ENCODE assay signal across 12 cellular contexts in genomic region chr17:40556198-40556661, GRCh38. TPM values are rescaled to one million over a fixed set of nuclear protein-coding genes. Genes with fewer than 3 reads are reported as not detected.
DNase-seq lines count a peak whose midpoint lies in the region; ATAC-seq and TF ChIP-seq lines count a peak whose summit lies in the region.
"Had no signal": no experiment of that assay in that cellular context is flagged by ENCODE, and none has a peak within 500 bp of the region (broad histone marks: within the 10 kb centered on the region; RNA-seq: fewer than 3 reads in every experiment).

No MANE protein-coding gene starts in this region.

- ATAC-seq in right cardiac atrium (no peak), Right ventricle myocardium superior (ENCODE audit: poor library complexity) (no peak), GM21390 (IDR thresholded peaks at IDR 0.05; ENCODE audit: unreplicated experiment) (no peak)
- ATAC-seq in activated naive CD8-positive, alpha-beta T cell treated with anti-CD3 and anti-CD28 coated beads, Interleukin-2, amount 10 ng/mL, durations not matched to agents 7 days and 5 days (ENCODE audit: low read depth): no peak
- no peak for ATAC-seq in naive thymus-derived CD4-positive, alpha-beta T cell

- H3K27ac ChIP-seq in right cardiac atrium (ENCODE audit: low read length): peak overlapping the region; percentile 59
- H3K27ac ChIP-seq in naive thymus-derived CD4-positive, alpha-beta T cell (ENCODE audit: low read depth, low read length): peak overlapping the region; percentile 99
- H3K27ac ChIP-seq in uterus: peak overlapping the region; percentile 74 to 83
- no peak overlapping the region for H3K27ac ChIP-seq in MM.1S (ENCODE audit: low read length)

- H3K9me3 ChIP-seq in right cardiac atrium (ENCODE audit: control insufficient read depth, low read length) (no peaks in the 10 kb centered on the region), uterus (no peaks in the 10 kb centered on the region), MM.1S (replicated peaks; ENCODE audit: insufficient read depth, low read length) (no peaks in the 10 kb centered on the region)
- no peaks in the 10 kb centered on the region for H3K9me3 ChIP-seq in naive thymus-derived CD4-positive, alpha-beta T cell (ENCODE audit: control insufficient read depth in 2 of 3, low read length in 3 of 3)
- H3K9me3 ChIP-seq: HAP-1 had no signal

- H3K27me3 Mint-ChIP-seq in activated naive CD8-positive, alpha-beta T cell treated with anti-CD3 and anti-CD28 coated beads, Interleukin-2, amount 10 ng/mL, durations not matched to agents 7 days and 5 days: no peaks in the 10 kb centered on the region
- H3K27me3 Mint-ChIP-seq in naive thymus-derived CD4-positive, alpha-beta T cell: no peaks in the 10 kb centered on the region

- H3K4me2 ChIP-seq in MM.1S (ENCODE audit: low read depth, low read length): no peak overlapping the region

- no peaks in the 10 kb centered on the region for H3K9me2 ChIP-seq in MM.1S (replicated peaks; ENCODE audit: insufficient read depth, low read length)

- POLR2A ChIA-PET in activated naive CD8-positive, alpha-beta T cell treated with anti-CD3 and anti-CD28 coated beads, Interleukin-2, amount 10 ng/mL, durations not matched to agents 7 days and 5 days (lab: Charles Lee): interaction anchor here (0.8 to 20.1 kb wide), 9 partner anchors 14 to 92 kb away, joined by 3 to 579 read pairs (median 5); partner anchors contain the start of gene SMARCE1
- POLR2A ChIA-PET in naive thymus-derived CD4-positive, alpha-beta T cell (lab: Charles Lee): interaction anchor here (0.7 to 45.4 kb wide), 14 partner anchors 7 to 730 kb away, joined by 3 to 2132 read pairs (median 4); partner anchors contain the start of genes CCR7, SMARCE1 and TOP2A

- peaks cover 10% of the 10 kb centered on the region for H3F3A ChIP-seq in MM.1S (ENCODE audit: insufficient read depth, low read length)

- peaks cover 73% of the 10 kb centered on the region for H3K36me3 Mint-ChIP-seq in activated naive CD8-positive, alpha-beta T cell treated with anti-CD3 and anti-CD28 coated beads, Interleukin-2, amount 10 ng/mL, durations not matched to agents 7 days and 5 days
- H3K36me3 Mint-ChIP-seq in naive thymus-derived CD4-positive, alpha-beta T cell: peaks cover 23 to 74% (median 47%) of the 10 kb centered on the region in 5 donors

- H3K4me3 ChIP-seq in right cardiac atrium (ENCODE audit: low read length) (no peak overlapping the region), uterus (no peak overlapping the region), MM.1S (ENCODE audit: low read length) (no peak overlapping the region)
- H3K4me3 ChIP-seq in naive thymus-derived CD4-positive, alpha-beta T cell (ENCODE audit: low read length): no peak overlapping the region
- H3K4me3 ChIP-seq: HAP-1 had no signal

- H3K4me1 ChIP-seq in right cardiac atrium (ENCODE audit: control insufficient read depth, insufficient read depth, low read length) (peaks cover 49% of the 10 kb centered on the region), uterus (peaks cover 10 to 14% of the 10 kb centered on the region in 2 donors), MM.1S (ENCODE audit: low read length) (peaks cover 19% of the 10 kb centered on the region)
- H3K4me1 ChIP-seq in naive thymus-derived CD4-positive, alpha-beta T cell (ENCODE audit: control insufficient read depth in 2 of 2, insufficient read depth in 2 of 2, low read length in 2 of 2): peaks cover 45 to 84% of the 10 kb centered on the region in 2 donors

- H3K4me1 Mint-ChIP-seq in activated naive CD8-positive, alpha-beta T cell treated with anti-CD3 and anti-CD28 coated beads, Interleukin-2, amount 10 ng/mL, durations not matched to agents 7 days and 5 days: peaks cover 79% of the 10 kb centered on the region
- peaks cover 52 to 97% (median 93%) of the 10 kb centered on the region in 7 donors for H3K4me1 Mint-ChIP-seq in naive thymus-derived CD4-positive, alpha-beta T cell

- peak overlapping the region; percentile 79 for H3K27ac Mint-ChIP-seq in activated naive CD8-positive, alpha-beta T cell treated with anti-CD3 and anti-CD28 coated beads, Interleukin-2, amount 10 ng/mL, durations not matched to agents 7 days and 5 days
- peak overlapping the region; percentile 84 to 100 (median 99) for H3K27ac Mint-ChIP-seq in naive thymus-derived CD4-positive, alpha-beta T cell

- TF ChIP-seq CTCF in uterus (IDR thresholded peaks at IDR 0.05) (no peak), MM.1S (IDR thresholded peaks at IDR 0.05; ENCODE audit: low read length) (no peak)

- TF ChIP-seq POLR2A in uterus (IDR thresholded peaks at IDR 0.05): no peak

- DNase-seq in right cardiac atrium (no peak), Right ventricle myocardium superior (no peak), uterus (no peak), MM.1S (no peak)
- DNase-seq in activated naive CD8-positive, alpha-beta T cell treated with anti-CD3 and anti-CD28 coated beads, Interleukin-2, amount 10 ng/mL, durations not matched to agents 7 days and 5 days: no peak
- peak in 1 of 9 donors; percentile 7 for DNase-seq in naive thymus-derived CD4-positive, alpha-beta T cell
- DNase-seq in stimulated activated CD4-positive, alpha-beta T cell treated with anti-CD3 and anti-CD28 coated beads, Interleukin-4, amount 100 ng/mL, for 4 hours: no peak
- DNase-seq: effector CD4-positive, alpha-beta T cell; RPMI8226; stimulated activated CD4-positive, alpha-beta T cell treated with anti-CD3 and anti-CD28 coated beads, Interleukin-15, amount 100 ng/mL, for 24 hours had no signal

- H3K36me3 ChIP-seq in naive thymus-derived CD4-positive, alpha-beta T cell (ENCODE audit: control insufficient read depth in 2 of 3, insufficient read depth in 3 of 3, low read length in 3 of 3): peaks cover 11 to 86% (median 65%) of the 10 kb centered on the region in 3 experiments
- H3K36me3 ChIP-seq in uterus (no peaks in the 10 kb centered on the region), MM.1S (replicated peaks; ENCODE audit: insufficient read depth, low read length) (no peaks in the 10 kb centered on the region)
- H3K36me3 ChIP-seq: HAP-1 had no signal

- H3K9me3 Mint-ChIP-seq in activated naive CD8-positive, alpha-beta T cell treated with anti-CD3 and anti-CD28 coated beads, Interleukin-2, amount 10 ng/mL, durations not matched to agents 7 days and 5 days: no peaks in the 10 kb centered on the region
- H3K9me3 Mint-ChIP-seq in naive thymus-derived CD4-positive, alpha-beta T cell: peaks cover 0 to 10% (median 0%) of the 10 kb centered on the region in 11 donors

- no peak overlapping the region for H3K4me3 Mint-ChIP-seq in activated naive CD8-positive, alpha-beta T cell treated with anti-CD3 and anti-CD28 coated beads, Interleukin-2, amount 10 ng/mL, durations not matched to agents 7 days and 5 days
- peak overlapping the region in 9 of 10 donors; percentile 19 to 100 (median 79) for H3K4me3 Mint-ChIP-seq in naive thymus-derived CD4-positive, alpha-beta T cell

- H3K27me3 ChIP-seq in right cardiac atrium (ENCODE audit: control insufficient read depth, insufficient read depth) (no peaks in the 10 kb centered on the region), uterus (no peaks in the 10 kb centered on the region), MM.1S (replicated peaks; ENCODE audit: insufficient read depth, low read length) (peaks cover 36% of the 10 kb centered on the region)
- no peaks in the 10 kb centered on the region for H3K27me3 ChIP-seq in naive thymus-derived CD4-positive, alpha-beta T cell (ENCODE audit: control insufficient read depth in 2 of 2, insufficient read depth in 2 of 2, low read length in 2 of 2)

- no peaks in the 10 kb centered on the region for H3K79me2 ChIP-seq in MM.1S (ENCODE audit: low read length)

- CTCF ChIA-PET in naive thymus-derived CD4-positive, alpha-beta T cell (lab: Charles Lee): interaction anchor here (0.6 to 16.3 kb wide), 7 partner anchors 8 to 134 kb away, joined by 3 to 425 read pairs (median 6); no protein-coding TSS in a partner anchor

- H3K9ac ChIP-seq in MM.1S (ENCODE audit: low read length): no peak overlapping the region

- 96% methylated on average over 1 of the region's 1 CpG for WGBS in right cardiac atrium

- no peak overlapping the region for H2AFZ ChIP-seq in MM.1S (ENCODE audit: low read length)

- H4K20me1 ChIP-seq in MM.1S (ENCODE audit: insufficient read depth, low read length): no peaks in the 10 kb centered on the region

- intact Hi-C loops in right cardiac atrium (cut with DNase I): loop anchor here in 2 of 4 donors (2.0 to 5.0 kb wide), 2 partner anchors 19 to 114 kb away; partner anchors contain the start of gene IGFBP4 (in 1 of the 2)
- intact Hi-C loops in Right ventricle myocardium superior (cut with DNase I): loop anchor here (5.0 to 10.0 kb wide), 2 partner anchors 199 to 251 kb away; partner anchors contain the start of gene RARA
- intact Hi-C loops in naive thymus-derived CD4-positive, alpha-beta T cell (cut with micrococcal nuclease): loop anchor here in 1 of 2 donors (1.0 to 2.0 kb wide), 2 partner anchors 9 to 15 kb away; no protein-coding TSS in a partner anchor
- intact Hi-C loops in uterus (cut with DNase I; ENCODE audit: low total_unique reads): no loop called here

RNA-seq across cellular contexts. Expression of gene CCR7, which starts 9.0 kb away (rescaled TPM):
- total RNA-seq in right cardiac atrium: under 1 TPM in 2 of 4 donors, not detected in 2; 0.19 to 0.20 TPM
- 0.11 TPM for polyA plus RNA-seq in right cardiac atrium
- not detected for total RNA-seq in Right ventricle myocardium superior
- total RNA-seq in activated naive CD8-positive, alpha-beta T cell treated with anti-CD3 and anti-CD28 coated beads, Interleukin-2, amount 10 ng/mL, durations not matched to agents 7 days and 5 days: 100 to 1,000 TPM; 231 to 238 TPM
- 100 to 1,000 TPM; 153 to 675 (median 262) TPM for total RNA-seq in naive thymus-derived CD4-positive, alpha-beta T cell
- 1,000 to 10,000 TPM; 1,350 to 2,301 TPM for polyA plus RNA-seq in naive thymus-derived CD4-positive, alpha-beta T cell
- under 1 TPM in 1 of 4 donors, not detected in 3; 0.14 TPM for total RNA-seq in uterus

RNA-seq across cellular contexts. Expression of gene TNS4, which starts 54.8 kb away (rescaled TPM):
- under 1 TPM in 1 of 4 donors, not detected in 3; 0.14 TPM for total RNA-seq in right cardiac atrium
- polyA plus RNA-seq in right cardiac atrium: not detected
- not detected for total RNA-seq in Right ventricle myocardium superior
- total RNA-seq in activated naive CD8-positive, alpha-beta T cell treated with anti-CD3 and anti-CD28 coated beads, Interleukin-2, amount 10 ng/mL, durations not matched to agents 7 days and 5 days: 1 to 10 TPM; 9.0 to 9.7 TPM
- 10 to 100 TPM in 1 of 5 experiments, 1 to 10 TPM in 2, not detected in 2; 1.2 to 10.3 (median 1.3) TPM for total RNA-seq in naive thymus-derived CD4-positive, alpha-beta T cell
- not detected for polyA plus RNA-seq in naive thymus-derived CD4-positive, alpha-beta T cell
- 1 to 10 TPM in 1 of 4 donors, under 1 TPM in 2, not detected in 1; 0.09 to 2.6 (median 0.28) TPM for total RNA-seq in uterus

Comparison
In these comparisons a context has a peak if more than half of its experiments do, and no peak if none do; other contexts are left out.
1. RNA of gene CCR7, which starts 9.0 kb away (total RNA-seq): 153 to 675 TPM in naive thymus-derived CD4-positive, alpha-beta T cell and 231 to 238 TPM in activated naive CD8-positive, alpha-beta T cell treated with anti-CD3 and anti-CD28 coated beads, Interleukin-2, amount 10 ng/mL, durations not matched to agents 7 days and 5 days; 0.19 to 0.20 TPM in right cardiac atrium, not detected in Right ventricle myocardium superior (single experiment) and 0.14 TPM in uterus; every median in the first group is over 100 times any median in the second.